ENCODE assay signal across 1 cellular context in genomic region chr2:172089633-172090032, GRCh38.
TF ChIP-seq lines count a peak whose summit lies in the region.

No MANE protein-coding gene starts in this region.

TF ChIP-seq in SK-N-SH, 30 proteins besides CTCF, POLR2A, EP300 and RAD21 (continued from another document):
- TF ChIP-seq, protein P1, sequence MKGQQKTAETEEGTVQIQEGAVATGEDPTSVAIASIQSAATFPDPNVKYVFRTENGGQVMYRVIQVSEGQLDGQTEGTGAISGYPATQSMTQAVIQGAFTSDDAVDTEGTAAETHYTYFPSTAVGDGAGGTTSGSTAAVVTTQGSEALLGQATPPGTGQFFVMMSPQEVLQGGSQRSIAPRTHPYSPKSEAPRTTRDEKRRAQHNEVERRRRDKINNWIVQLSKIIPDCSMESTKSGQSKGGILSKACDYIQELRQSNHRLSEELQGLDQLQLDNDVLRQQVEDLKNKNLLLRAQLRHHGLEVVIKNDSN (IDR thresholded peaks at IDR 0.05; ENCODE audit: borderline replicate concordance, low read depth): no peak
- TF ChIP-seq EZH2phosphoT487 (IDR thresholded peaks at IDR 0.05; ENCODE audit: borderline replicate concordance, low read depth) (0 out of 2 replicates have a peak, but pooled peaks have one; percentile 4), CHD2 (IDR thresholded peaks at IDR 0.05; ENCODE audit: low read length, partially characterized antibody) (no peak), NRF1 (IDR thresholded peaks at IDR 0.05; ENCODE audit: low read depth, low read length) (no peak)
TF ChIP-seq in SK-N-SH: peak in this region for 1.
